ENCODE assay signal across 8 cellular contexts in the genomic region with DNA sequence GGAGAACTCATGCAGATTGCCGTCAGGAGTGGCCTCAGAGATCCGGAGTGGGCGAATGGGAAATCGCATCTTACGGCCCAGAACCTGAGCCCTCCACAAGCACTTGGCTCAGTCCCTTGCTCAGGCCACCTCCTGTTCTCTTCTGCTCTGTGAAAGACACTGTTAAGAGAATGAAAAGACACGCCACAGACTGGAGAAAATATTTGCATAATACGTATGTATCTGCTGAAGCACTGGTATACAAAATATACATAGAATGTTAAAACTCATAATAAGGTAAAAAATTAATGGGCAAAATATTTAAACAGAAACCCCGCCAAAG. TPM values are rescaled to one million over a fixed set of nuclear protein-coding genes. Genes with fewer than 3 reads are reported as not detected.
A peak's percentile ranks its signal among the peaks of the same experiment; 100 is the strongest.
DNase-seq lines count a peak whose midpoint lies in the region; ATAC-seq and TF ChIP-seq lines count a peak whose summit lies in the region.

No MANE protein-coding gene starts in this region.

- H3K9me3 Mint-ChIP-seq in activated naive CD8-positive, alpha-beta T cell treated with anti-CD3 and anti-CD28 coated beads for 36 hours = no peaks in the 10 kb centered on the region
- peaks cover 5% of the 10 kb centered on the region for H3K9me3 Mint-ChIP-seq in mesothelial cell of epicardium

- CTCF ChIA-PET in HEK293 (lab: Yijun Ruan, JAX) = interaction anchor here (0.6 to 1.7 kb wide), 26 partner anchors 9 to 458 kb away, joined by 3 to 6 read pairs (median 3); a partner anchor contains a TSS

- POLR2A ChIA-PET in HEK293 (lab: Yijun Ruan, JAX) = interaction anchor here (0.9 to 1.2 kb wide), 4 partner anchors 17 to 206 kb away, joined by 3 to 9 read pairs (median 5); a partner anchor contains a TSS

- no peak overlapping the region for H3K27ac Mint-ChIP-seq in activated naive CD8-positive, alpha-beta T cell treated with anti-CD3 and anti-CD28 coated beads for 36 hours
- H3K27ac Mint-ChIP-seq in mesothelial cell of epicardium = no peak overlapping the region

- H3K4me3 Mint-ChIP-seq in activated naive CD8-positive, alpha-beta T cell treated with anti-CD3 and anti-CD28 coated beads for 36 hours = peak overlapping the region; percentile 75
- peak overlapping the region; percentile 81 for H3K4me3 Mint-ChIP-seq in mesothelial cell of epicardium

- H3K9me3 ChIP-seq in HEK293 (ENCODE audit: control insufficient read depth, insufficient read depth, low read depth, low read length) = no peaks in the 10 kb centered on the region

- ATAC-seq in GM21526 (IDR thresholded peaks at IDR 0.05; ENCODE audit: low FRiP score, unreplicated experiment) (no peak), HG03095 (IDR thresholded peaks at IDR 0.05; ENCODE audit: unreplicated experiment) (no peak)

- no peaks in the 10 kb centered on the region for H3K36me3 ChIP-seq in HEK293 (ENCODE audit: control insufficient read depth in 2 of 2, insufficient read depth in 1 of 2, low read length in 2 of 2)

- no peak overlapping the region for H3K27ac ChIP-seq in C4-2B
- no peak overlapping the region for H3K27ac ChIP-seq in HEK293 (ENCODE audit: extremely low read depth, low read depth, low read length)

- H3K36me3 Mint-ChIP-seq in activated naive CD8-positive, alpha-beta T cell treated with anti-CD3 and anti-CD28 coated beads for 36 hours = no peaks in the 10 kb centered on the region
- no peaks in the 10 kb centered on the region for H3K36me3 Mint-ChIP-seq in mesothelial cell of epicardium

- H3K4me1 Mint-ChIP-seq in activated naive CD8-positive, alpha-beta T cell treated with anti-CD3 and anti-CD28 coated beads for 36 hours = peaks cover 7% of the 10 kb centered on the region
- H3K4me1 Mint-ChIP-seq in mesothelial cell of epicardium = no peaks in the 10 kb centered on the region

- no peak for DNase-seq in activated naive CD8-positive, alpha-beta T cell treated with anti-CD3 and anti-CD28 coated beads for 36 hours
- DNase-seq in mesothelial cell of epicardium (ENCODE audit: low spot score in 2 of 2, unreplicated experiment in 2 of 2) (no peak), 8988T (no peak), COLO829 (ENCODE audit: low spot score) (no peak)

- peaks cover 83% of the 10 kb centered on the region for H3K27me3 Mint-ChIP-seq in activated naive CD8-positive, alpha-beta T cell treated with anti-CD3 and anti-CD28 coated beads for 36 hours
- peaks cover 62% of the 10 kb centered on the region for H3K27me3 Mint-ChIP-seq in mesothelial cell of epicardium (ENCODE audit: low read depth)

- TF ChIP-seq CTCF in C4-2B (conservative IDR thresholded peaks at IDR 0.05) = peak; percentile 73
- no peak for TF ChIP-seq CTCF in HEK293 (tag by site-specific recombination; IDR thresholded peaks at IDR 0.05)
- no peak for TF ChIP-seq CTCF in mesothelial cell of epicardium (IDR thresholded peaks at IDR 0.05; ENCODE audit: unreplicated experiment)

- H3K4me3 ChIP-seq in HEK293 (ENCODE audit: low read depth, low read length) = peak overlapping the region; percentile 49

- no peaks in the 10 kb centered on the region for H3K4me1 ChIP-seq in HEK293 (ENCODE audit: control insufficient read depth, insufficient read depth, low read length)

TF ChIP-seq in HEK293, 187 proteins besides CTCF, POLR2A, EP300 and RAD21:
- 0 out of 2 replicates have a peak, but pooled peaks have one; percentile 8 for TF ChIP-seq TRIM28 (IDR thresholded peaks at IDR 0.05; ENCODE audit: borderline replicate concordance, low read length)
- peak; percentile 85; the same call in 1 of the 2 replicates for TF ChIP-seq ZBTB20 (tag by site-specific recombination; IDR thresholded peaks at IDR 0.05)
- no peak for TF ChIP-seq ZNF658 (tag by site-specific recombination; IDR thresholded peaks at IDR 0.05)

RNA-seq across cellular contexts. Expression of a gene that starts 0.8 kb away (rescaled TPM):
- total RNA-seq in activated naive CD8-positive, alpha-beta T cell treated with anti-CD3 and anti-CD28 coated beads for 36 hours = not detected
- 0.07 TPM in 1 of 3 replicates, not detected in the others for total RNA-seq in mesothelial cell of epicardium
